In the genomic region with DNA sequence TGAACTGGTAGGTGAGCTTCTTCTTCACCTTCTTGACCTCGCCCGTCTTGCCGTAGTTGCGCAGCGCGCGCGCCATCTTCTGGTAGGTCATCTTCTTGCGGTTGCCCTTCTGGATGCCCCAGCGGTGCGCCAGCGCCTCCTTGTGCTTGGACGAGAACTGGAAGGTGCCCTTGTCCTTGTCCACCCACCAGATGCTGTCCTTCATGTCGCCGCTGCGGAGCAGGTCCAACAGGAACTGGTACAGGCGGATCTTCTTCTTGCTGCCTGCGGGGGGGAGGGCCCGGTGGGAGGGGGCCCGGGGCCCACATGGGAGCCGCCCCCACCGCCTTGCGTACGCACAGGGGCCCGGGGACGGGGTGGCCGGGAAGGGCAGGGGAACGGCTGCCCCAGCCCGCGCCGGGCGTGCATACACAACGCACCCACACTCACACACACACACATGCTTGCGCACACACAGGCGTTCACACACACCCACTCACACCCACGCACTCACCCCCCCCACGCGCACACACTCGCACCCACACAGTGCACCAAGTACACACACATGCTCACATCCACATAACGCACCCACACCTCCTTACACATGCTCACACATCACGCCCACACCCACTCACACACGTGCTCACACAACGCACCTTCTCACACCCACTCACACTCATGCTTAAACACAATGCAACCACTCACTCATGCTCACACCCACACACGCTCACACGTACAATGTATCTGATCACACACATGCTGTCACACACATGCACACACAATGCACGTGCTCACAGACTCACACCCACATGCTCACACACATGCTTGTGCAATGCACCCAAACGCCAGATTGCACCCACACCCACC, we compare ENCODE assay signal across 8 cellular contexts. TPM values are rescaled to one million over a fixed set of nuclear protein-coding genes. Genes with fewer than 3 reads are reported as not detected.
A peak's percentile ranks its signal among the peaks of the same experiment; 100 is the strongest.
DNase-seq lines count a peak whose midpoint lies in the region; ATAC-seq, FAIRE-seq and TF ChIP-seq lines count a peak whose summit lies in the region.

No MANE protein-coding gene starts in this region.

- DNase-seq in stimulated activated CD4-positive, alpha-beta T cell treated with anti-CD3 and anti-CD28 coated beads, Interleukin-15, amount 100 ng/mL, for 48 hours (ENCODE audit: low read depth in 2 of 2) = peak; percentile 28 to 38
- DNase-seq in stimulated activated CD4-positive, alpha-beta T cell treated with anti-CD3 and anti-CD28 coated beads, Interleukin-4, amount 100 ng/mL, for 4 hours = no peak
- DNase-seq in NCI-H2107 treated with DMSO at 0.1 percent for 48 hours (lab: John Stamatoyannopoulos, UW; ENCODE audit: unreplicated experiment) (peak; percentile 73), frontal cortex (ENCODE audit: low spot score in 2 of 2) (peak; percentile 86 to 89), neural crest cell (ENCODE audit: low read depth, low spot score) (peak; percentile 98)
- peak; percentile 57 to 68 for DNase-seq in activated CD4-positive, alpha-beta T cell treated with anti-CD3 and anti-CD28 coated beads, Interleukin-2, amount 50 U/mL, for 48 hours

- H3K27me3 Mint-ChIP-seq in neural crest cell (ENCODE audit: low read depth) = no peaks in the 10 kb centered on the region

- H3K9me3 Mint-ChIP-seq in neural crest cell = no peaks in the 10 kb centered on the region

- H3K27ac Mint-ChIP-seq in neural crest cell (ENCODE audit: unreplicated experiment) = no peak overlapping the region

- TF ChIP-seq CTCF in neural crest cell (conservative IDR thresholded peaks at IDR 0.05) = peak; percentile 97

- peak overlapping the region; percentile 23 for H3K4me3 Mint-ChIP-seq in neural crest cell

- peaks cover 8% of the 10 kb centered on the region for H3K4me1 Mint-ChIP-seq in neural crest cell

- ATAC-seq in GM18873 (IDR thresholded peaks at IDR 0.05; ENCODE audit: low FRiP score, unreplicated experiment) (no peak), HG02571 (IDR thresholded peaks at IDR 0.05; ENCODE audit: unreplicated experiment) (no peak)

- no peaks in the 10 kb centered on the region for H3K36me3 Mint-ChIP-seq in neural crest cell (ENCODE audit: low read depth)

- FAIRE-seq in frontal cortex (lab: Jason Lieb, UNC) = no peak

RNA-seq across cellular contexts. Expression of gene MYBPC3, which starts 3.0 kb away (rescaled TPM):
- total RNA-seq in frontal cortex (not detected), neural crest cell (not detected in 2 replicates)

RNA-seq across cellular contexts. Expression of gene SPI1, which starts 22.8 kb away (rescaled TPM):
- total RNA-seq in frontal cortex (1.2 TPM), neural crest cell (not detected in 2 replicates)

RNA-seq across cellular contexts. Expression of gene SLC39A13, which starts 52.9 kb away (rescaled TPM):
- total RNA-seq in frontal cortex (8.6 TPM), neural crest cell (34.5 and 36.0 TPM in 2 replicates)

Comparison
In these comparisons a context has a peak if more than half of its experiments do, and no peak if none do; other contexts are left out.
1. DNase-seq: peak in stimulated activated CD4-positive, alpha-beta T cell treated with anti-CD3 and anti-CD28 coated beads, Interleukin-15, amount 100 ng/mL, for 48 hours (2 of 2), NCI-H2107 treated with DMSO at 0.1 percent for 48 hours (single experiment), activated CD4-positive, alpha-beta T cell treated with anti-CD3 and anti-CD28 coated beads, Interleukin-2, amount 50 U/mL, for 48 hours (2 of 2), frontal cortex (2 of 2) and neural crest cell (single experiment); none in stimulated activated CD4-positive, alpha-beta T cell treated with anti-CD3 and anti-CD28 coated beads, Interleukin-4, amount 100 ng/mL, for 4 hours (0 of 2).